In genomic region chr10:78770167-78771090, GRCh38 we compare ENCODE assay signal across 20 cellular contexts.
DNase-seq lines count a peak whose midpoint lies in the region; ATAC-seq and TF ChIP-seq lines count a peak whose summit lies in the region.
"Had no signal": no experiment of that assay in that cellular context is flagged by ENCODE, and none has a peak within 500 bp of the region (broad histone marks: within the 10 kb centered on the region; RNA-seq: fewer than 3 reads in every experiment).

No MANE protein-coding gene starts in this region.

- no peaks in the 10 kb centered on the region for H3K36me3 ChIP-seq in Peyer's patch
- H3K36me3 ChIP-seq: BLaER1, lower lobe of right lung, neutrophil, tibial artery had no signal

- H3K27me3 ChIP-seq in Peyer's patch, result no peaks in the 10 kb centered on the region
- H3K27me3 ChIP-seq: BLaER1, neutrophil, tibial artery had no signal

- no peak overlapping the region for H3K27ac ChIP-seq in Peyer's patch
- H3K27ac ChIP-seq: BLaER1, HL-60, lower lobe of right lung, neutrophil, psoas muscle had no signal

- peaks cover 0 to 10% (median 0%) of the 10 kb centered on the region in 4 donors for H3K4me1 ChIP-seq in Peyer's patch
- H3K4me1 ChIP-seq: BLaER1 had no signal

- H3K9me3 ChIP-seq in Peyer's patch, result no peaks in the 10 kb centered on the region
- H3K9me3 ChIP-seq: BLaER1, lower lobe of right lung, neutrophil, psoas muscle, tibial artery had no signal

- intact Hi-C loops in sciatic nerve (cut with DNase I), result no loop called here

- no peak for ATAC-seq in sciatic nerve
- ATAC-seq: activated CD4-positive, alpha-beta T cell treated with anti-CD3 and anti-CD28 coated beads for 36 hours; lower lobe of right lung; psoas muscle had no signal

- H3K4me3 ChIP-seq in Peyer's patch, result no peak overlapping the region
- H3K4me3 ChIP-seq: BLaER1, lower lobe of right lung, psoas muscle, tibial artery had no signal

- TF ChIP-seq CTCF in Peyer's patch (IDR thresholded peaks at IDR 0.05), result no peak

- TF ChIP-seq POLR2A in Peyer's patch (IDR thresholded peaks at IDR 0.05), result no peak

- DNase-seq in H4 (ENCODE audit: low spot score) (peak; percentile 57), Peyer's patch (peak in 2 of 3 donors; percentile 13 to 15), mesenteric fat pad (ENCODE audit: low spot score) (peak; percentile 57), sciatic nerve (ENCODE audit: low spot score) (peak; percentile 32), GOT3 (lab: John Stamatoyannopoulos, UW) (no peak), MV-4-11 (lab: John Stamatoyannopoulos, UW) (no peak), NCI-H526 treated with DMSO at 0.1 percent for 48 hours (lab: John Stamatoyannopoulos, UW) (no peak)
- DNase-seq: activated CD4-positive, alpha-beta T cell treated with anti-CD3 and anti-CD28 coated beads for 36 hours; activated naive CD4-positive, alpha-beta T cell treated with anti-CD3 and anti-CD28 coated beads, Interleukin-2, amount 10 ng/mL, durations not matched to agents 7 days and 5 days; DND-41; effector CD4-positive, alpha-beta T cell; glutamatergic neuron; lower lobe of right lung; NCI-H446 treated with DMSO at 0.1 percent for 48 hours; OCI-M1 had no signal

Comparison
In these comparisons a context has a peak if more than half of its experiments do, and no peak if none do; other contexts are left out.
1. DNase-seq: peak in H4 (single experiment), Peyer's patch (2 of 3), mesenteric fat pad (single experiment) and sciatic nerve (single experiment); none in GOT3 (single experiment), MV-4-11 (single experiment) and NCI-H526 treated with DMSO at 0.1 percent for 48 hours (single experiment).